8 cellular contexts compared by ENCODE assay signal in the genomic region with DNA sequence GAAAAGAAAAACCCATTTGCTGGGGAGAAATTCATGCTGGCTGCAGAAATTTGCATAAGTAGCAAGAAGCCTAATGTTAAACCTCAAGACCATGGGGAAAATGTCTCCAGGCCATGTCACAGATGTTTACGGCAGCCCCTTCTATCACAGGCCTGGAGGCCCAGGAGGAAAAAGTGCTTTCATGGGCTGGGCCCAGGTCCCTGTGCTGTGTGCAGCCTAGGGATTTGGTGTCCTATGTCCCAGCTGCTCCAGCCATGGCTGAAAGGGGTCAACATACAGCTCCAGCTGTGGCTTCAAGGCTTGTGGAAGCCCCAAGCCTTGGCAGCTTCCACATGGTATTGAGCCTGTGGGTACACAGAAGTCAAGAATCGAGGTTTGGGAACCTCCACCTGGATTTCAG.
"Had no signal": no experiment of that assay in that cellular context is flagged by ENCODE, and none has a peak within 500 bp of the region (broad histone marks: within the 10 kb centered on the region; RNA-seq: fewer than 3 reads in every experiment).

No MANE protein-coding gene starts in this region.

- ATAC-seq: GM12878 had no signal

- DNase-seq: GDM1, GF-D8 had no signal

- H3K4me3 ChIP-seq: GM12878 had no signal

- FAIRE-seq: G401.6, GM12878, GM12891, GM12892, GM18507, GM19239 had no signal
